13 cellular contexts compared by ENCODE assay signal in the genomic region with DNA sequence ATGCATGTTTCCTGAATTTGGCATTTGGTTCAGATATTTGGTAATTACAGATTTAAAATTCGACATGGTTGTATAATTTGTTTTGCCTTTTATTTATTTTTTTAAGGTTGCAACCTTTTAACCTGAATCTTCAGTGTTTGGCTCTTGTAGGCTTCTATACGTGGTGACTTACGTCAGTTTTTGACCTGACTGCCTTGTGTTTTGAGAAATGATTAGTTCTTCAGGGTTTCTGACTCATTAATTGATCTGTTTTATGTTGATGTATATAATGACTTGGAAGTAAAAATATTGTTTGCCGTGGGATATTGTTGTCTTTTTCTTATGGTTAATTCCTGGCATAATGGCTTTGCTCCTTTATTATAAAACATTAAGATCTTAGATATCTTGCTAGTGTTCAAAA. TPM values are rescaled to one million over a fixed set of nuclear protein-coding genes. Genes with fewer than 3 reads are reported as not detected.
A peak's percentile ranks its signal among the peaks of the same experiment; 100 is the strongest.
DNase-seq lines count a peak whose midpoint lies in the region; TF ChIP-seq lines count a peak whose summit lies in the region.
"Had no signal": no experiment of that assay in that cellular context is flagged by ENCODE, and none has a peak within 500 bp of the region (broad histone marks: within the 10 kb centered on the region; RNA-seq: fewer than 3 reads in every experiment).

No MANE protein-coding gene starts in this region.

- H3K9ac ChIP-seq in OCI-LY3 (ENCODE audit: low read length) (no peak overlapping the region), neural cell (ENCODE audit: low read length) (no peak overlapping the region)

- H3K4me1 ChIP-seq in ACC112 (ENCODE audit: control insufficient read depth, insufficient read depth, low read length, unreplicated experiment) (peaks cover 30% of the 10 kb centered on the region), OCI-LY3 (ENCODE audit: low read length) (peaks cover 14% of the 10 kb centered on the region), OCI-LY7 (ENCODE audit: insufficient read depth, low read length, poor library complexity, severe bottlenecking) (no peaks in the 10 kb centered on the region)

- intact Hi-C loops in OCI-LY7 (cut with micrococcal nuclease; ENCODE audit: unreplicated experiment): no loop called here

- POLR2A ChIA-PET in OCI-LY7 (lab: Charles Lee): no interaction called here

- H3K9me2 ChIP-seq in neural cell (ENCODE audit: insufficient read depth, low read length) (no peaks in the 10 kb centered on the region), OCI-LY7 (ENCODE audit: insufficient read depth, low read length) (no peaks in the 10 kb centered on the region)

- no peak for TF ChIP-seq RAD21 in neural cell (conservative IDR thresholded peaks at IDR 0.05)

- H2AFZ ChIP-seq in ACC112 (ENCODE audit: low read length, unreplicated experiment): no peak overlapping the region
- H2AFZ ChIP-seq in OCI-LY3 (ENCODE audit: low read depth, low read length): no peak overlapping the region
- H2AFZ ChIP-seq in neural cell (ENCODE audit: low read depth, low read length): no peak overlapping the region
- H2AFZ ChIP-seq in OCI-LY7 (ENCODE audit: low read length): no peak overlapping the region

- no peaks in the 10 kb centered on the region for H3F3A ChIP-seq in neural cell (ENCODE audit: insufficient read depth, low read length, poor library complexity, severe bottlenecking)

- H3K9me3 ChIP-seq in OCI-LY3 (ENCODE audit: insufficient read depth, low read length): no peaks in the 10 kb centered on the region
- H3K9me3 ChIP-seq in neural cell (ENCODE audit: low read length): no peaks in the 10 kb centered on the region
- no peaks in the 10 kb centered on the region for H3K9me3 ChIP-seq in OCI-LY7 (ENCODE audit: low read length)
- H3K9me3 ChIP-seq: neutrophil had no signal

- H3K36me3 ChIP-seq in ACC112 (ENCODE audit: insufficient read depth, low read length) (0 out of 2 replicates have a peak, but pooled peaks cover 1% of the 10 kb centered on the region), OCI-LY3 (replicated peaks; ENCODE audit: low read depth, low read length) (peaks cover 2% of the 10 kb centered on the region), neural cell (ENCODE audit: insufficient read depth, low read length) (no peaks in the 10 kb centered on the region), OCI-LY7 (ENCODE audit: insufficient read depth, low read length) (no peaks in the 10 kb centered on the region)
- H3K36me3 ChIP-seq: neutrophil had no signal

- H3K4me3 ChIP-seq in ACC112 (ENCODE audit: low read depth, low read length): peak overlapping the region; percentile 85
- H3K4me3 ChIP-seq in OCI-LY3 (ENCODE audit: low read length): 0 out of 2 replicates have a peak overlapping the region, but pooled peaks have one; percentile 82
- H3K4me3 ChIP-seq in epithelial cell of proximal tubule (ENCODE audit: low read depth, low read length): peak overlapping the region; percentile 75
- H3K4me3 ChIP-seq in neural cell (ENCODE audit: low read length): peak overlapping the region; percentile 79
- no peak overlapping the region for H3K4me3 ChIP-seq in OCI-LY7 (ENCODE audit: low read depth, low read length, poor library complexity, severe bottlenecking)

- BruUV-seq in OCI-LY7 (replicated peaks; lab: Mats Ljungman, UMichigan): no TSS peak

- H3K4me2 ChIP-seq in OCI-LY3 (ENCODE audit: low read length) (peak overlapping the region; percentile 83), neural cell (ENCODE audit: low read length) (no peak overlapping the region), OCI-LY7 (ENCODE audit: low read length) (no peak overlapping the region)

- CTCF ChIA-PET in OCI-LY7 (lab: Charles Lee; ENCODE audit: unreplicated experiment): no interaction called here

- peaks cover 4% of the 10 kb centered on the region; the same call in 1 of the 2 replicates for H4K20me1 ChIP-seq in OCI-LY3 (ENCODE audit: insufficient read depth, low read length)
- H4K20me1 ChIP-seq in neural cell (ENCODE audit: insufficient read depth): no peaks in the 10 kb centered on the region
- H4K20me1 ChIP-seq in OCI-LY7 (ENCODE audit: insufficient read depth, low read length): no peaks in the 10 kb centered on the region

- no peak for TF ChIP-seq CTCF in OCI-LY3 (IDR thresholded peaks at IDR 0.05; ENCODE audit: low read depth, low read length)
- TF ChIP-seq CTCF in epithelial cell of proximal tubule (conservative IDR thresholded peaks at IDR 0.05; ENCODE audit: low read depth, low read length): no peak
- TF ChIP-seq CTCF in neural cell (IDR thresholded peaks at IDR 0.05; ENCODE audit: poor library complexity, severe bottlenecking): no peak
- no peak for TF ChIP-seq CTCF in OCI-LY7 (conservative IDR thresholded peaks at IDR 0.05; ENCODE audit: low read length)

- no peaks in the 10 kb centered on the region for H3K27me3 ChIP-seq in ACC112 (ENCODE audit: insufficient read depth, low read length)
- H3K27me3 ChIP-seq in OCI-LY3 (ENCODE audit: low read depth, low read length): 0 out of 2 replicates have a peak, but pooled peaks cover 2% of the 10 kb centered on the region
- H3K27me3 ChIP-seq in neural cell (ENCODE audit: insufficient read depth, low read depth, low read length): no peaks in the 10 kb centered on the region

- H3K79me2 ChIP-seq in ACC112 (ENCODE audit: control insufficient read depth, insufficient read depth, low read length, unreplicated experiment) (peaks cover 59% of the 10 kb centered on the region), OCI-LY3 (ENCODE audit: low read length) (peaks cover 7% of the 10 kb centered on the region; the same call in 1 of the 2 replicates), neural cell (replicated peaks; ENCODE audit: insufficient read depth, low read length) (peaks cover 43% of the 10 kb centered on the region), OCI-LY7 (ENCODE audit: insufficient read depth, low read depth, low read length) (no peaks in the 10 kb centered on the region)

- H3K27ac ChIP-seq in ACC112 (ENCODE audit: low read depth, low read length) (no peak overlapping the region), OCI-LY3 (ENCODE audit: low read length) (no peak overlapping the region), neural cell (ENCODE audit: low read length) (no peak overlapping the region), OCI-LY7 (ENCODE audit: low read depth, low read length, poor library complexity, severe bottlenecking) (no peak overlapping the region)
- H3K27ac ChIP-seq: neutrophil had no signal

- TF ChIP-seq EP300 in neural cell (conservative IDR thresholded peaks at IDR 0.05; ENCODE audit: poor library complexity, severe bottlenecking): no peak

- DNase-seq in epithelial cell of proximal tubule (ENCODE audit: low read depth) (no peak), GDM1 (lab: John Stamatoyannopoulos, UW) (no peak), OCI-LY7 (ENCODE audit: low spot score) (no peak), T-helper 1 cell (no peak), mesenteric fat pad (ENCODE audit: low spot score) (no peak)
- DNase-seq: activated gamma-delta T cell; NCI-H1417 treated with DMSO at 0.1 percent for 48 hours; NCI-H446 treated with DMSO at 0.1 percent for 48 hours; stimulated activated naive CD4-positive, alpha-beta T cell treated with Interleukin-2 at 50 U/mL for 16 hours had no signal

TF ChIP-seq in neural cell, 6 proteins besides CTCF, POLR2A, EP300 and RAD21:
- no peak for TF ChIP-seq REST (IDR thresholded peaks at IDR 0.05; ENCODE audit: borderline replicate concordance)
- no peak for TF ChIP-seq EZH2 (IDR thresholded peaks at IDR 0.05; ENCODE audit: borderline replicate concordance, insufficient read depth, low read length, poor library complexity, severe bottlenecking)
- no peak for TF ChIP-seq SMC3 (conservative IDR thresholded peaks at IDR 0.05; ENCODE audit: poor library complexity)
- TF ChIP-seq POLR2AphosphoS5 (IDR thresholded peaks at IDR 0.05): no peak
- TF ChIP-seq MXI1 (conservative IDR thresholded peaks at IDR 0.05; ENCODE audit: poor library complexity, severe bottlenecking): no peak
- TF ChIP-seq TAF1 (IDR thresholded peaks at IDR 0.05; ENCODE audit: low read depth): no peak

RNA-seq across cellular contexts. Expression of gene RASSF8, which starts 2.4 kb away (rescaled TPM):
- 19.4 and 29.6 TPM in 2 replicates for total RNA-seq in epithelial cell of proximal tubule
- polyA plus RNA-seq in neural cell: 8.3 and 11.4 TPM in 2 replicates
- 31.4 and 34.4 TPM in 2 replicates for polyA minus RNA-seq in neural cell
- total RNA-seq in OCI-LY7 (2014; rRNA removed; shearing (Covaris generic)): not detected in 2 replicates
- total RNA-seq in OCI-LY7 (2022): not detected in 2 replicates
- total RNA-seq in mesenteric fat pad: 47.0 TPM

Comparison
In these comparisons a context has a peak if more than half of its experiments do, and no peak if none do; other contexts are left out.
1. RNA of gene RASSF8, which starts 2.4 kb away (total RNA-seq): 47.0 TPM in mesenteric fat pad (single experiment) and 19.4 to 29.6 TPM in epithelial cell of proximal tubule; not detected in OCI-LY7; every median in the first group is over 10 times any median in the second.